Comparison of ENCODE assay signal across 14 cellular contexts in the genomic region with DNA sequence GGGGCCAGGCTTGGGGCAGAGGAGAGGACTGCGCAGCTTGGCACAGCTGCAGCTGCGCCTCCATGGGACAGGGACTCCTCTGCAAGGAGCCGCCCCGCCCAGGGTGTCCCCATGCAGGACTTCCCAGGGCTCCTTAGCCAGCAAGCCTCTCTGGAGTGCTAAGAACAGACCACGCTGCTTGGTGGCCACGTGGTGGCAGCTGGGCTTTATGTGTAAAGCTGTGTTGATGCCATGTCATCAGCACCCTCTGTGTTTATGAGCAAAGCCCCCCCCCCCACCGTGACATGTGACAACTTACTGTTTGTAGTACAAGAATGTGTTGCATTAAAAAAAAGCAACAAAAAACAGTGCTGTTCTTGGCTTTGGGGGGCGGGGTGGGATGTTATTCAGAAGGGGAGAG. TPM values are rescaled to one million over a fixed set of nuclear protein-coding genes. Genes with fewer than 3 reads are reported as not detected.
"Had no signal": no experiment of that assay in that cellular context is flagged by ENCODE, and none has a peak within 500 bp of the region (broad histone marks: within the 10 kb centered on the region; RNA-seq: fewer than 3 reads in every experiment).

No MANE protein-coding gene starts in this region.

- FAIRE-seq: endometrium, TTC549 had no signal

- DNase-seq: activated CD4-positive, alpha-beta T cell treated with anti-CD3 and anti-CD28 coated beads, Interleukin-2, amount 50 U/mL, for 1 hour; activated T-cell treated with anti-CD3 and anti-CD28 coated beads for 4 hours; glutamatergic neuron; immature natural killer cell; naive B cell; retina; transverse colon had no signal

- ATAC-seq: stimulated activated effector memory CD8-positive, alpha-beta T cell treated with anti-CD3 and anti-CD28 coated beads, Interleukin-12 subunit alpha, Interleukin-12 subunit beta, amount 100 ng/mL, for 72 hours had no signal

RNA-seq across cellular contexts. Expression of a gene that starts 40.2 kb away (rescaled TPM):
- total RNA-seq: activated CD8-positive, alpha-beta memory T cell treated with anti-CD3 and anti-CD28 coated beads for 36 hours; breast epithelium; fibroblast of villous mesenchyme; transverse colon had no signal
- polyA plus RNA-seq: immature natural killer cell, lung had no signal
